ENCODE assay signal across 13 cellular contexts in the genomic region with DNA sequence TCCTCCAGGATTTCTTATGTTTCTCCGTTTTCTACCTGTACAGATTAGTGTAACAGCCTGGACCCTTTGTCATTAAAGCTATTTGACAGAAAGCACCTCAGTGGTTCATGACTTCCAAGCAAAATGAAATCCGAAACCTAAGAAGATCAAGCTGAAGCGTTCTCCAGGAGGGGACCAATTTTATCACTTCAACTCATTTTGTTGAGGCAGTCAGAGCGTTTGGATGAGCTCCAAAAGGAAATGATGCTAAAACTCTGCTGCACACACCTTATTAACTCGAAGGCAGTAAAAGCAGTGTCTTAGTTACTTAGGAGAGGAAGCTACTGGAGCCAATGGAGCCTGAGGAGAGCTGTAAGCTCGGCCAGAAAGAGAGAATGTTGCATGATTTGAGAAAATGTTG.
"Had no signal": no experiment of that assay in that cellular context is flagged by ENCODE, and none has a peak within 500 bp of the region (broad histone marks: within the 10 kb centered on the region; RNA-seq: fewer than 3 reads in every experiment).

No MANE protein-coding gene starts in this region.

- H3K4me3 Mint-ChIP-seq: activated CD4-positive, alpha-beta memory T cell treated with anti-CD3 and anti-CD28 coated beads for 36 hours; activated naive CD8-positive, alpha-beta T cell treated with anti-CD3 and anti-CD28 coated beads, Interleukin-2, amount 10 ng/mL, durations not matched to agents 7 days and 5 days; endodermal cell; nephron; type B pancreatic cell had no signal

- H3K27ac Mint-ChIP-seq: activated CD4-positive, alpha-beta memory T cell treated with anti-CD3 and anti-CD28 coated beads for 36 hours; activated naive CD8-positive, alpha-beta T cell treated with anti-CD3 and anti-CD28 coated beads, Interleukin-2, amount 10 ng/mL, durations not matched to agents 7 days and 5 days; endodermal cell; type B pancreatic cell had no signal

- DNase-seq: activated CD4-positive, alpha-beta memory T cell treated with anti-CD3 and anti-CD28 coated beads for 36 hours; activated CD8-positive, alpha-beta memory T cell treated with anti-CD3 and anti-CD28 coated beads, Interleukin-2, amount 50 U/mL, for 4 hours; activated naive CD8-positive, alpha-beta T cell treated with anti-CD3 and anti-CD28 coated beads, Interleukin-2, amount 10 ng/mL, durations not matched to agents 7 days and 5 days; anterior cingulate cortex; dermis blood vessel endothelial cell; endodermal cell; erythroblast; left ventricle myocardium superior; mesenchymal stem cell; stimulated activated CD4-positive, alpha-beta T cell treated with anti-CD3 and anti-CD28 coated beads, Interleukin-2, amount 100 ng/mL, for 48 hours; stimulated activated naive CD8-positive, alpha-beta T cell treated with anti-CD3 and anti-CD28 coated beads, Interleukin-15, Interleukin-2, amounts not matched to agents 100 U/mL and 50 U/mL, for 24 hours had no signal

- H3K9me3 Mint-ChIP-seq: activated CD4-positive, alpha-beta memory T cell treated with anti-CD3 and anti-CD28 coated beads for 36 hours; type B pancreatic cell had no signal

- ATAC-seq: left ventricle myocardium superior; stimulated activated naive CD8-positive, alpha-beta T cell treated with anti-CD3 and anti-CD28 coated beads, Interleukin-15, Interleukin-2, amounts not matched to agents 100 U/mL and 50 U/mL, for 24 hours had no signal

- H3K4me1 Mint-ChIP-seq: activated naive CD8-positive, alpha-beta T cell treated with anti-CD3 and anti-CD28 coated beads, Interleukin-2, amount 10 ng/mL, durations not matched to agents 7 days and 5 days had no signal

- H3K36me3 Mint-ChIP-seq: activated CD4-positive, alpha-beta memory T cell treated with anti-CD3 and anti-CD28 coated beads for 36 hours; activated naive CD8-positive, alpha-beta T cell treated with anti-CD3 and anti-CD28 coated beads, Interleukin-2, amount 10 ng/mL, durations not matched to agents 7 days and 5 days; type B pancreatic cell had no signal
